16 cellular contexts compared by ENCODE assay signal in genomic region chr14:55285048-55285652, GRCh38.
"Had no signal": no experiment of that assay in that cellular context is flagged by ENCODE, and none has a peak within 500 bp of the region (broad histone marks: within the 10 kb centered on the region; RNA-seq: fewer than 3 reads in every experiment).

No MANE protein-coding gene starts in this region.

- H3K4me3 ChIP-seq: ovary, skin epidermis, tibial nerve had no signal

- H3K9me3 Mint-ChIP-seq: activated naive CD4-positive, alpha-beta T cell treated with anti-CD3 and anti-CD28 coated beads, Interleukin-2, amount 50 U/mL, for 24 hours; neural crest cell; T-helper 1 cell treated with Interleukin-12 subunit alpha and Interleukin-12 subunit beta and Interleukin-4 antibody, amounts not matched to agents 30 μg/mL and 1 μg/mL, for 36 hours had no signal

- H3K4me3 Mint-ChIP-seq: activated naive CD4-positive, alpha-beta T cell treated with anti-CD3 and anti-CD28 coated beads, Interleukin-2, amount 50 U/mL, for 24 hours; neural crest cell; T-helper 1 cell treated with Interleukin-12 subunit alpha and Interleukin-12 subunit beta and Interleukin-4 antibody, amounts not matched to agents 30 μg/mL and 1 μg/mL, for 36 hours had no signal

- H3K27me3 Mint-ChIP-seq: activated naive CD4-positive, alpha-beta T cell treated with anti-CD3 and anti-CD28 coated beads, Interleukin-2, amount 50 U/mL, for 24 hours had no signal

- DNase-seq: activated CD4-positive, alpha-beta T cell treated with anti-CD3 and anti-CD28 coated beads, Interleukin-2, amount 50 U/mL, for 1 hour; activated CD4-positive, CD25-positive, alpha-beta regulatory T cell; activated effector memory CD4-positive, alpha-beta T cell treated with Interleukin-2 at 50 U/mL for 16 hours; amniotic stem cell; brain microvascular endothelial cell; cerebellar nuclear complex; dermis blood vessel endothelial cell; ovary; retina had no signal

- H3K27me3 ChIP-seq: brain microvascular endothelial cell, ovary, tibial nerve had no signal

- H3K27ac Mint-ChIP-seq: T-helper 1 cell treated with Interleukin-12 subunit alpha and Interleukin-12 subunit beta and Interleukin-4 antibody, amounts not matched to agents 30 μg/mL and 1 μg/mL, for 36 hours had no signal

- H3K9me3 ChIP-seq: ovary, tibial nerve had no signal

- H3K27ac ChIP-seq: brain microvascular endothelial cell, ovary, skin epidermis, tibial nerve had no signal

- H3K36me3 ChIP-seq: brain microvascular endothelial cell, ovary, tibial nerve had no signal

- ATAC-seq: esophagus mucosa, SK-N-SH treated with all-trans-retinoic acid at 6 μM for 48 hours had no signal
